ENCODE assay signal across 1 cellular context in the genomic region with DNA sequence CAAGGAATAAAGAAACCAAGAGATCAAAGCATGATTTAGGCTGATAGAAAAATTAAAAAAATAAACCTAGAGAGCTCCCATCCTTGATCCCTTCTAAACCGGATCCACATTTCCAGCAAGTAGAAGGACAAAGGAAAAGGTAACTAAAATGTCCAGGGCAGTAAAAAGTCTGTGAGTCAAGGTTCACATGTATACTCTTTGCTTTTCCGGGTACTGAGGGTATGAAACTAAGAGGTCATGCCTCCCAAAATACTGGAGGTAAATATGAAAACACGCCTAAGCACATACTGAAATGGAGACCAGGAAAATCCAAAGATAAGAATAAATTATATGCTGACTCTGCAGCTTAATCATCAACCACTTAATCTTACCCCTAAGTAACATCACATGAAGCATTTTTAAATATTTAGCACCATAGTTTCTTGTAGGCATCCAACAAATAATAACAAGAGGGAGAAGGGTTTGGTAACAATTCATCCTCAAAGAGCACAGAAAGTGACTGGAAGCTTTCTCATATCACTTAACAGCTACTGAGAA.
TF ChIP-seq lines count a peak whose summit lies in the region.

No MANE protein-coding gene starts in this region.

TF ChIP-seq in WTC11, 78 proteins besides CTCF, POLR2A, EP300 and RAD21 (continued from another document):
- TF ChIP-seq USF1 (CRISPR knock-in tag; IDR thresholded peaks at IDR 0.05) (no peak), FOXJ3 (CRISPR knock-in tag; IDR thresholded peaks at IDR 0.05; ENCODE audit: borderline replicate concordance) (no peak), HMGXB4 (CRISPR knock-in tag; IDR thresholded peaks at IDR 0.05) (no peak), STAT6 (CRISPR knock-in tag; conservative IDR thresholded peaks at IDR 0.05; ENCODE audit: low read depth) (no peak), HMGA2 (CRISPR knock-in tag; IDR thresholded peaks at IDR 0.05) (no peak)
- TF ChIP-seq, protein P1, sequence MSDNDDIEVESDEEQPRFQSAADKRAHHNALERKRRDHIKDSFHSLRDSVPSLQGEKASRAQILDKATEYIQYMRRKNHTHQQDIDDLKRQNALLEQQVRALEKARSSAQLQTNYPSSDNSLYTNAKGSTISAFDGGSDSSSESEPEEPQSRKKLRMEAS (CRISPR knock-in tag; IDR thresholded peaks at IDR 0.05): no peak
